10 cellular contexts compared by ENCODE assay signal in the genomic region with DNA sequence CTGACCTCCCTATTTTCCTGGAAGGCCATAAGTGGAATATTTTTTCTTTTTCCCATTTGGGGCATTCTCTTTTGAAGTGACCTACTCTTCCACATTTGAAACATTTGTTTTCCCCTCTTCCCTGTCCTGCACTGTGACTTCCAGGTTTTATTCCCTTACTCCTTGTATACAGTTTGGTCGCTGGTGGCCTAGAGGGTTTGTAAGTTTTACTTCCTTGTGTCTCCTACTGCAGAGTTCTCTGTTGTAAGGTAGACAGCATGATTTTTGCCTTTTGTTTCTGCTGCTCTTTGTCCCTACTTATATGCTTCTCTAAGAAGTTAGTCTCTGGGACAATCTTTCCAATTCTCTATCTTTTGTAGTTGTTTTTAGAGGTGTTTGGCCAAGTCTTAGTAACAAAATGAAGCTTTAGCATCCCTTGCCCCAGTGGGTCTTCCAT. TPM values are rescaled to one million over a fixed set of nuclear protein-coding genes. Genes with fewer than 3 reads are reported as not detected.
DNase-seq lines count a peak whose midpoint lies in the region; ATAC-seq and TF ChIP-seq lines count a peak whose summit lies in the region.
"Had no signal": no experiment of that assay in that cellular context is flagged by ENCODE, and none has a peak within 500 bp of the region (broad histone marks: within the 10 kb centered on the region; RNA-seq: fewer than 3 reads in every experiment).

No MANE protein-coding gene starts in this region.

- peaks cover 69% of the 10 kb centered on the region for H3K9me3 ChIP-seq in CD8-positive, alpha-beta memory T cell (ENCODE audit: low read length)

- TF ChIP-seq CTCF in mesothelial cell of epicardium (IDR thresholded peaks at IDR 0.05; ENCODE audit: unreplicated experiment) = no peak

- H3K27ac Mint-ChIP-seq in CD8-positive, alpha-beta memory T cell = peak overlapping the region in 7 of 8 donors; percentile 1 to 93 (median 36)
- H3K27ac Mint-ChIP-seq in activated T-helper 17 cell treated with anti-CD3 and anti-CD28 coated beads, Interleukin-2, amount 50 U/mL, for 72 hours = peak overlapping the region; percentile 100
- H3K27ac Mint-ChIP-seq in mesothelial cell of epicardium = no peak overlapping the region

- H3K4me1 ChIP-seq in CD8-positive, alpha-beta memory T cell (ENCODE audit: insufficient read depth, low read length) = peaks cover 36% of the 10 kb centered on the region

- no peak for ATAC-seq in activated T-helper 17 cell treated with anti-CD3 and anti-CD28 coated beads, Interleukin-2, amount 50 U/mL, for 72 hours (replicated peaks)
- ATAC-seq in HG03095 (IDR thresholded peaks at IDR 0.05; ENCODE audit: unreplicated experiment) = no peak

- DNase-seq in CD8-positive, alpha-beta memory T cell = no peak
- peak; percentile 39 for DNase-seq in HT-29 (ENCODE audit: low spot score)
- no peak for DNase-seq in mesothelial cell of epicardium (ENCODE audit: low spot score in 2 of 2, unreplicated experiment in 2 of 2)
- DNase-seq in epidermal melanocyte (ENCODE audit: insufficient read length, low spot score) = no peak
- no peak for DNase-seq in NCI-H1436 treated with DMSO at 0.1 percent for 48 hours (lab: John Stamatoyannopoulos, UW)
- DNase-seq in NCI-H524 (lab: John Stamatoyannopoulos, UW) = no peak
- DNase-seq: activated gamma-delta T cell treated with Interleukin-2 at 50 U/mL for 16 hours, posterior cingulate gyrus had no signal

- H3K27me3 Mint-ChIP-seq in CD8-positive, alpha-beta memory T cell = peaks cover 0 to 9% of the 10 kb centered on the region in 2 donors
- no peaks in the 10 kb centered on the region for H3K27me3 Mint-ChIP-seq in activated T-helper 17 cell treated with anti-CD3 and anti-CD28 coated beads, Interleukin-2, amount 50 U/mL, for 72 hours
- H3K27me3 Mint-ChIP-seq in mesothelial cell of epicardium (ENCODE audit: low read depth) = no peaks in the 10 kb centered on the region

- H3K9me3 Mint-ChIP-seq in CD8-positive, alpha-beta memory T cell = peaks cover 58 to 87% (median 84%) of the 10 kb centered on the region in 5 donors
- peaks cover 14% of the 10 kb centered on the region for H3K9me3 Mint-ChIP-seq in activated T-helper 17 cell treated with anti-CD3 and anti-CD28 coated beads, Interleukin-2, amount 50 U/mL, for 72 hours
- peaks cover 69% of the 10 kb centered on the region for H3K9me3 Mint-ChIP-seq in mesothelial cell of epicardium

- no peak overlapping the region for H3K27ac ChIP-seq in CD8-positive, alpha-beta memory T cell (ENCODE audit: low read depth, low read length)

- peak overlapping the region in 5 of 7 donors; percentile 9 to 44 (median 13) for H3K4me3 Mint-ChIP-seq in CD8-positive, alpha-beta memory T cell
- H3K4me3 Mint-ChIP-seq in activated T-helper 17 cell treated with anti-CD3 and anti-CD28 coated beads, Interleukin-2, amount 50 U/mL, for 72 hours = peak overlapping the region; percentile 98
- peak overlapping the region; percentile 5 for H3K4me3 Mint-ChIP-seq in mesothelial cell of epicardium

- peaks cover 54 to 90% (median 75%) of the 10 kb centered on the region in 3 donors for H3K4me1 Mint-ChIP-seq in CD8-positive, alpha-beta memory T cell
- H3K4me1 Mint-ChIP-seq in activated T-helper 17 cell treated with anti-CD3 and anti-CD28 coated beads, Interleukin-2, amount 50 U/mL, for 72 hours = peaks cover 73% of the 10 kb centered on the region
- H3K4me1 Mint-ChIP-seq in mesothelial cell of epicardium = peaks cover 56% of the 10 kb centered on the region

- H3K4me3 ChIP-seq in CD8-positive, alpha-beta memory T cell (ENCODE audit: low read length) = no peak overlapping the region

- H3K27me3 ChIP-seq in CD8-positive, alpha-beta memory T cell (ENCODE audit: insufficient read depth, low read length, poor library complexity, severe bottlenecking) = no peaks in the 10 kb centered on the region

- CTCF ChIA-PET in CD8-positive, alpha-beta memory T cell (lab: Charles Lee) = no interaction called here

- H3K36me3 Mint-ChIP-seq in CD8-positive, alpha-beta memory T cell = peaks cover 89 to 99% (median 97%) of the 10 kb centered on the region in 3 donors
- peaks cover 100% of the 10 kb centered on the region for H3K36me3 Mint-ChIP-seq in activated T-helper 17 cell treated with anti-CD3 and anti-CD28 coated beads, Interleukin-2, amount 50 U/mL, for 72 hours (ENCODE audit: low read depth)
- peaks cover 96% of the 10 kb centered on the region for H3K36me3 Mint-ChIP-seq in mesothelial cell of epicardium

- peaks cover 93% of the 10 kb centered on the region for H3K36me3 ChIP-seq in CD8-positive, alpha-beta memory T cell (ENCODE audit: insufficient read depth, low read length)

- POLR2A ChIA-PET in CD8-positive, alpha-beta memory T cell (lab: Charles Lee) = no interaction called here

RNA-seq across cellular contexts. Expression of a gene that starts 7.4 kb away (rescaled TPM):
- 10 to 100 TPM; 55.7 to 58.9 TPM for total RNA-seq in CD8-positive, alpha-beta memory T cell
- polyA plus RNA-seq in CD8-positive, alpha-beta memory T cell = 75.9 TPM
- 26.3 and 30.5 TPM in 2 replicates for total RNA-seq in HT-29 (2014; rRNA removed; shearing (Covaris generic))
- 10 to 100 TPM; 32.8 to 54.9 TPM for total RNA-seq in activated T-helper 17 cell treated with anti-CD3 and anti-CD28 coated beads, Interleukin-2, amount 50 U/mL, for 72 hours
- total RNA-seq in mesothelial cell of epicardium = 15.5 to 16.8 TPM (median 15.9 TPM) in 3 replicates

Comparison
In these comparisons a context has a peak if more than half of its experiments do, and no peak if none do; other contexts are left out.
1. H3K4me3 Mint-ChIP-seq: peak in every context shown above with its lines; median percentile 98 in activated T-helper 17 cell treated with anti-CD3 and anti-CD28 coated beads, Interleukin-2, amount 50 U/mL, for 72 hours; 13 in CD8-positive, alpha-beta memory T cell; 5 in mesothelial cell of epicardium.